ENCODE assay signal across 12 cellular contexts in genomic region chr14:103526914-103527248, GRCh38. TPM values are rescaled to one million over a fixed set of nuclear protein-coding genes. Genes with fewer than 3 reads are reported as not detected.
DNase-seq lines count a peak whose midpoint lies in the region; ATAC-seq, FAIRE-seq and TF ChIP-seq lines count a peak whose summit lies in the region.
"Had no signal": no experiment of that assay in that cellular context is flagged by ENCODE, and none has a peak within 500 bp of the region (broad histone marks: within the 10 kb centered on the region; RNA-seq: fewer than 3 reads in every experiment).

No MANE protein-coding gene starts in this region.

- H3K4me1 ChIP-seq in K562 (replicated peaks in 1 of 2; ENCODE audit: control insufficient read depth in 2 of 2, insufficient read depth in 2 of 2, low read length in 2 of 2) (peaks cover 21 to 86% of the 10 kb centered on the region in 2 experiments; a peak in 4 of 5 replicates), mesendoderm (ENCODE audit: control insufficient read depth, low read depth, low read length) (peaks cover 5% of the 10 kb centered on the region)

- peak overlapping the region in 1 of 2 experiments; percentile 93; a peak in 1 of 4 replicates for H3K9ac ChIP-seq in K562 (ENCODE audit: insufficient read depth in 1 of 2, low read depth in 2 of 2, low read length in 2 of 2)
- H3K9ac ChIP-seq in mesendoderm (ENCODE audit: low read length) = no peak overlapping the region
- H3K9ac ChIP-seq: parathyroid adenoma had no signal

- DNase-seq in stimulated activated naive CD8-positive, alpha-beta T cell treated with anti-CD3 and anti-CD28 coated beads, Interleukin-15, Interleukin-2, amounts not matched to agents 100 U/mL and 50 U/mL, for 24 hours = no peak
- DNase-seq in K562 (ENCODE audit: extremely low read depth in 1 of 4, low spot score in 3 of 4) (no peak), neural crest cell (ENCODE audit: low read depth, low spot score) (no peak), D341Med (ENCODE audit: low spot score) (no peak), SIG-M5 (lab: John Stamatoyannopoulos, UW) (no peak), mesendoderm (no peak)
- DNase-seq: activated T-cell treated with anti-CD3 and anti-CD28 coated beads, Interleukin-2, amount 50 U/mL, for 1 hour; NCI-H2081 treated with DMSO at 0.1 percent for 48 hours; stimulated activated CD4-positive, alpha-beta T cell treated with anti-CD3 and anti-CD28 coated beads, Interleukin-4, amount 100 ng/mL, for 1 hour had no signal

- no peak for ATAC-seq in stimulated activated naive CD8-positive, alpha-beta T cell treated with anti-CD3 and anti-CD28 coated beads, Interleukin-15, Interleukin-2, amounts not matched to agents 100 U/mL and 50 U/mL, for 24 hours
- ATAC-seq in K562 = no peak
- no peak for ATAC-seq in HG03565 (IDR thresholded peaks at IDR 0.05; ENCODE audit: unreplicated experiment)

- peaks cover 9% of the 10 kb centered on the region for H3K36me3 Mint-ChIP-seq in stimulated activated naive CD8-positive, alpha-beta T cell treated with anti-CD3 and anti-CD28 coated beads, Interleukin-15, Interleukin-2, amounts not matched to agents 100 ng/mL and 50 ng/mL, for 24 hours (ENCODE audit: low read depth)
- H3K36me3 Mint-ChIP-seq in neural crest cell (ENCODE audit: low read depth) = no peaks in the 10 kb centered on the region

- H3K27me3 Mint-ChIP-seq in stimulated activated naive CD8-positive, alpha-beta T cell treated with anti-CD3 and anti-CD28 coated beads, Interleukin-15, Interleukin-2, amounts not matched to agents 100 ng/mL and 50 ng/mL, for 24 hours = peaks cover 7% of the 10 kb centered on the region
- H3K27me3 Mint-ChIP-seq in neural crest cell (ENCODE audit: low read depth) = peaks cover 13% of the 10 kb centered on the region

- WGBS in K562 (ENCODE audit: insufficient coverage, low coverage, missing lambda C conversion rate) = 80% methylated on average over 1 of the region's 1 CpG
- WGBS in mesendoderm (ENCODE audit: extremely low coverage, insufficient coverage, low lambda C conversion rate) = no CpG with 5 or more reads among the region's 1 CpG

- no peak for FAIRE-seq in K562 (lab: Jason Lieb, UNC)

- H4K20me1 ChIP-seq in K562 (replicated peaks; ENCODE audit: control insufficient read depth, insufficient read depth, low read length) = no peaks in the 10 kb centered on the region; the same call in 1 of the 2 replicates

- H3K4me2 ChIP-seq in K562 (ENCODE audit: insufficient read depth, low read length) = no peak overlapping the region
- H3K4me2 ChIP-seq in mesendoderm (ENCODE audit: low read length) = no peak overlapping the region

- H3K79me1 ChIP-seq in mesendoderm (ENCODE audit: low read length) = peaks cover 17% of the 10 kb centered on the region

- no peak overlapping the region for H2BK5ac ChIP-seq in mesendoderm (ENCODE audit: low read length)

- H3K4ac ChIP-seq in mesendoderm (ENCODE audit: low read depth, low read length) = no peak overlapping the region

- H3K18ac ChIP-seq in mesendoderm (ENCODE audit: low read length) = no peak overlapping the region

- POLR2A ChIA-PET in K562 (lab: Yijun Ruan, JAX) = interaction anchor here (0.7 to 0.9 kb wide), 2 partner anchors 10 to 428 kb away, joined by 3 to 4 read pairs; no protein-coding TSS in a partner anchor

- BruUV-seq in K562 (replicated peaks; lab: Mats Ljungman, UMichigan) = no TSS peak

- H3K4me3 ChIP-seq in K562 = no peak overlapping the region
- H3K4me3 ChIP-seq in mesendoderm (ENCODE audit: low read length) = no peak overlapping the region

- no peak overlapping the region for H2AFZ ChIP-seq in K562 (ENCODE audit: low read depth, low read length)
- H2AFZ ChIP-seq: parathyroid adenoma had no signal

- H3K27me3 ChIP-seq in K562 (ENCODE audit: control insufficient read depth in 2 of 2, insufficient read depth in 2 of 2, low read length in 2 of 2) = no peaks in the 10 kb centered on the region
- peaks cover 5% of the 10 kb centered on the region for H3K27me3 ChIP-seq in mesendoderm (ENCODE audit: insufficient read depth, low read length, poor library complexity)

- H3K9me3 Mint-ChIP-seq in stimulated activated naive CD8-positive, alpha-beta T cell treated with anti-CD3 and anti-CD28 coated beads, Interleukin-15, Interleukin-2, amounts not matched to agents 100 ng/mL and 50 ng/mL, for 24 hours = no peaks in the 10 kb centered on the region
- H3K9me3 Mint-ChIP-seq in neural crest cell = no peaks in the 10 kb centered on the region

- H3K4me1 Mint-ChIP-seq in stimulated activated naive CD8-positive, alpha-beta T cell treated with anti-CD3 and anti-CD28 coated beads, Interleukin-15, Interleukin-2, amounts not matched to agents 100 ng/mL and 50 ng/mL, for 24 hours (ENCODE audit: low read depth) = peaks cover 45% of the 10 kb centered on the region
- H3K4me1 Mint-ChIP-seq in neural crest cell = peaks cover 37% of the 10 kb centered on the region

- TF ChIP-seq RAD21 in K562 (CRISPR knock-in tag; conservative IDR thresholded peaks at IDR 0.05 in 1 of 2, IDR thresholded peaks at IDR 0.05 in 1 of 2) = no peak

- peak overlapping the region; percentile 87 for H3K27ac Mint-ChIP-seq in stimulated activated naive CD8-positive, alpha-beta T cell treated with anti-CD3 and anti-CD28 coated beads, Interleukin-15, Interleukin-2, amounts not matched to agents 100 ng/mL and 50 ng/mL, for 24 hours
- H3K27ac Mint-ChIP-seq in neural crest cell (ENCODE audit: unreplicated experiment) = peak overlapping the region; percentile 12

- H3K56ac ChIP-seq in mesendoderm (ENCODE audit: low read length) = no peak overlapping the region

- H2BK120ac ChIP-seq in mesendoderm (ENCODE audit: low read depth, low read length) = no peak overlapping the region

- H4K5ac ChIP-seq in mesendoderm (ENCODE audit: low read length) = no peak overlapping the region

- H2AK5ac ChIP-seq in mesendoderm (ENCODE audit: low read length) = no peak overlapping the region

- peaks cover 38% of the 10 kb centered on the region for H3K79me2 ChIP-seq in K562 (ENCODE audit: control insufficient read depth, insufficient read depth, low read length)
- peaks cover 12% of the 10 kb centered on the region for H3K79me2 ChIP-seq in mesendoderm (ENCODE audit: control insufficient read depth, insufficient read depth, low read length)

- no peak overlapping the region for H3K23ac ChIP-seq in mesendoderm (ENCODE audit: low read length)

- in situ Hi-C loops in K562 (cut with MboI) = no loop called here

- H3K9me1 ChIP-seq in K562 (ENCODE audit: control insufficient read depth, insufficient read depth, low read length) = peaks cover 6% of the 10 kb centered on the region

- intact Hi-C loops in K562 (cut with micrococcal nuclease) = loop anchor here (10.0 kb wide), 1 partner anchor 132 kb away; no protein-coding TSS in a partner anchor

- no peak for TF ChIP-seq EP300 in K562 (IDR thresholded peaks at IDR 0.05; ENCODE audit: low read length)

- H3K4me3 Mint-ChIP-seq in stimulated activated naive CD8-positive, alpha-beta T cell treated with anti-CD3 and anti-CD28 coated beads, Interleukin-15, Interleukin-2, amounts not matched to agents 100 ng/mL and 50 ng/mL, for 24 hours = peak overlapping the region; percentile 79
- peak overlapping the region; percentile 93 for H3K4me3 Mint-ChIP-seq in neural crest cell

- TF ChIP-seq CTCF in K562 (IDR thresholded peaks at IDR 0.05 in 2 of 3, conservative IDR thresholded peaks at IDR 0.05 in 1 of 3; ENCODE audit: insufficient read depth in 2 of 3, low read depth in 1 of 3, low read length in 3 of 3) (no peak), neural crest cell (conservative IDR thresholded peaks at IDR 0.05) (no peak)

- H3K27ac ChIP-seq in K562 (ENCODE audit: extremely low read depth, low read depth, low read length) (no peak overlapping the region), mesendoderm (ENCODE audit: low read depth, low read length) (no peak overlapping the region)

- CTCF ChIA-PET in K562 (lab: Yijun Ruan, JAX; ENCODE audit: low intra/inter-chr PET ratio) = no interaction called here

- H4K8ac ChIP-seq in mesendoderm (ENCODE audit: low read depth, low read length) = no peak overlapping the region

- H3K9me3 ChIP-seq in K562 (replicated peaks; ENCODE audit: control insufficient read depth, insufficient read depth, low read depth, low read length) = no peaks in the 10 kb centered on the region

- H3K36me3 ChIP-seq in K562 (ENCODE audit: control insufficient read depth, insufficient read depth, low read length) (peaks cover 17% of the 10 kb centered on the region; the same call in 2 of the 3 replicates), mesendoderm (ENCODE audit: control insufficient read depth, insufficient read depth, low read length) (no peaks in the 10 kb centered on the region)

- TF ChIP-seq POLR2A in K562 (conservative IDR thresholded peaks at IDR 0.05) = no peak

- no peak overlapping the region for H2BK15ac ChIP-seq in mesendoderm (replicated peaks; ENCODE audit: low read depth)

RNA-seq across cellular contexts. Expression of gene TRMT61A, which starts 2.1 kb away (rescaled TPM):
- total RNA-seq in K562 (2011; cell fraction: chromatin; rRNA removed; ENCODE audit: low replicate concordance) = 5.1 and 21.8 TPM in 2 replicates
- total RNA-seq in K562 (2011; cell fraction: nucleolus; rRNA removed) = 24.5 and 24.8 TPM in 2 replicates
- total RNA-seq in K562 (2011; cell fraction: nucleoplasm; rRNA removed) = 9.7 and 11.4 TPM in 2 replicates
- 24.8 and 29.5 TPM in 2 replicates for total RNA-seq in K562 (2014; rRNA removed)
- total RNA-seq in K562 (2014; rRNA removed; fragmentation: Illumina TruSeq; extraction: Trizol) = 1.5 and 2.9 TPM in 2 replicates
- 12.3 and 12.4 TPM in 2 replicates for total RNA-seq in K562 (2015; rRNA removed; fragmentation: Illumina TruSeq; extraction: Trizol)
- 20.4 and 21.0 TPM in 2 replicates for total RNA-seq in K562 (2021)
- polyA plus RNA-seq in K562 (2011; rRNA removed) = 5.1 and 6.6 TPM in 2 replicates
- 7.6 and 28.9 TPM in 2 replicates for polyA plus RNA-seq in K562 (2011; cell fraction: cytosol; rRNA removed)
- 15.5 and 27.8 TPM in 2 replicates for polyA plus RNA-seq in K562 (2011; cell fraction: nucleus; rRNA removed)
- polyA plus RNA-seq in K562 (2012) = 7.5 and 13.1 TPM in 2 replicates
- polyA plus RNA-seq in K562 (2014; fragmentation: Illumina TruSeq; extraction: Trizol) = 3.2 and 10.1 TPM in 2 replicates
- polyA plus RNA-seq in K562 (2014; fragmentation: Nextera tagmentation; extraction: Ambion mirVana) = under 1 TPM; 0.10 to 0.50 TPM
- polyA plus RNA-seq in K562 (2014; rRNA removed) = 18.1 and 22.4 TPM in 2 replicates
- 1.4 and 2.6 TPM in 2 replicates for polyA minus RNA-seq in K562 (2011; rRNA and poly(A)+ RNA removed)
- 5.0 and 6.5 TPM in 2 replicates for polyA minus RNA-seq in K562 (2011; cell fraction: cytosol; rRNA and poly(A)+ RNA removed)
- 13.2 and 14.3 TPM in 2 replicates for polyA minus RNA-seq in K562 (2011; cell fraction: nucleus; rRNA and poly(A)+ RNA removed)
- 10.9 and 12.5 TPM in 2 replicates for total RNA-seq in neural crest cell
- polyA plus RNA-seq in mesendoderm (2013, experiment 1 of 2) = 9.6 TPM
- 9.5 TPM for polyA plus RNA-seq in mesendoderm (2013, experiment 2 of 2)

RNA-seq across cellular contexts. Expression of gene CKB, which starts 4.3 kb away (rescaled TPM):
- 63.0 and 253 TPM in 2 replicates for total RNA-seq in K562 (2011; cell fraction: chromatin; rRNA removed; ENCODE audit: low replicate concordance)
- 300 and 318 TPM in 2 replicates for total RNA-seq in K562 (2011; cell fraction: nucleolus; rRNA removed)
- 108 and 141 TPM in 2 replicates for total RNA-seq in K562 (2011; cell fraction: nucleoplasm; rRNA removed)
- total RNA-seq in K562 (2014; rRNA removed) (692 and 778 TPM in 2 replicates), K562 (2014; rRNA removed; fragmentation: Illumina TruSeq; extraction: Trizol) (90.5 and 91.6 TPM in 2 replicates), K562 (2015; rRNA removed; fragmentation: Illumina TruSeq; extraction: Trizol) (177 and 191 TPM in 2 replicates), K562 (2021) (558 and 570 TPM in 2 replicates), neural crest cell (961 and 996 TPM in 2 replicates)
- polyA plus RNA-seq in K562 (2011; rRNA removed) (132 and 348 TPM in 2 replicates), K562 (2014; fragmentation: Illumina TruSeq; extraction: Trizol) (115 and 390 TPM in 2 replicates), K562 (2014; fragmentation: Nextera tagmentation; extraction: Ambion mirVana) (10 to 100 TPM; 23.9 to 44.5 TPM), K562 (2014; rRNA removed) (564 and 637 TPM in 2 replicates)
- polyA plus RNA-seq in K562 (2011; cell fraction: cytosol; rRNA removed) = 261 and 599 TPM in 2 replicates
- polyA plus RNA-seq in K562 (2011; cell fraction: nucleus; rRNA removed) = 742 and 1,022 TPM in 2 replicates
- polyA plus RNA-seq in K562 (2012) = 375 and 553 TPM in 2 replicates
- polyA minus RNA-seq in K562 (2011; rRNA and poly(A)+ RNA removed) = 34.8 and 43.6 TPM in 2 replicates
- 164 and 287 TPM in 2 replicates for polyA minus RNA-seq in K562 (2011; cell fraction: cytosol; rRNA and poly(A)+ RNA removed)
- 93.2 and 131 TPM in 2 replicates for polyA minus RNA-seq in K562 (2011; cell fraction: nucleus; rRNA and poly(A)+ RNA removed)
- 162 TPM for polyA plus RNA-seq in mesendoderm (2013, experiment 1 of 2)
- polyA plus RNA-seq in mesendoderm (2013, experiment 2 of 2) = 164 TPM

RNA-seq across cellular contexts. Expression of gene BAG5, which starts 35.6 kb away (rescaled TPM):
- 7.5 and 18.1 TPM in 2 replicates for total RNA-seq in K562 (2011; cell fraction: chromatin; rRNA removed; ENCODE audit: low replicate concordance)
- 5.4 and 6.3 TPM in 2 replicates for total RNA-seq in K562 (2011; cell fraction: nucleolus; rRNA removed)
- total RNA-seq in K562 (2011; cell fraction: nucleoplasm; rRNA removed) = 9.8 and 13.9 TPM in 2 replicates
- 11.1 and 15.1 TPM in 2 replicates for total RNA-seq in K562 (2014; rRNA removed)
- total RNA-seq in K562 (2014; rRNA removed; fragmentation: Illumina TruSeq; extraction: Trizol) = 21.4 and 22.6 TPM in 2 replicates
- 18.0 and 19.5 TPM in 2 replicates for total RNA-seq in K562 (2015; rRNA removed; fragmentation: Illumina TruSeq; extraction: Trizol)
- 16.9 and 17.5 TPM in 2 replicates for total RNA-seq in K562 (2021)
- 7.6 and 7.9 TPM in 2 replicates for polyA plus RNA-seq in K562 (2011; rRNA removed)
- polyA plus RNA-seq in K562 (2011; cell fraction: cytosol; rRNA removed) = 3.5 and 6.5 TPM in 2 replicates
- 5.0 and 5.8 TPM in 2 replicates for polyA plus RNA-seq in K562 (2011; cell fraction: nucleus; rRNA removed)
- polyA plus RNA-seq in K562 (2012) = 8.6 and 12.2 TPM in 2 replicates
- 17.2 and 20.6 TPM in 2 replicates for polyA plus RNA-seq in K562 (2014; fragmentation: Illumina TruSeq; extraction: Trizol)
- 10 to 100 TPM in 1 of 2 experiments, 1 to 10 TPM in 1; 9.1 to 13.2 TPM for polyA plus RNA-seq in K562 (2014; fragmentation: Nextera tagmentation; extraction: Ambion mirVana)
- 9.9 and 11.2 TPM in 2 replicates for polyA plus RNA-seq in K562 (2014; rRNA removed)
- polyA minus RNA-seq in K562 (2011; rRNA and poly(A)+ RNA removed) = 12.3 and 14.5 TPM in 2 replicates
- 10.3 and 10.5 TPM in 2 replicates for polyA minus RNA-seq in K562 (2011; cell fraction: cytosol; rRNA and poly(A)+ RNA removed)
- polyA minus RNA-seq in K562 (2011; cell fraction: nucleus; rRNA and poly(A)+ RNA removed) = 4.0 and 7.8 TPM in 2 replicates
- 32.1 and 33.5 TPM in 2 replicates for total RNA-seq in neural crest cell
- polyA plus RNA-seq in mesendoderm (2013, experiment 1 of 2) = 22.9 TPM
- 21.8 TPM for polyA plus RNA-seq in mesendoderm (2013, experiment 2 of 2)

RNA-seq across cellular contexts. Expression of gene COA8, which starts 35.9 kb away (rescaled TPM):
- 34.1 and 36.6 TPM in 2 replicates for total RNA-seq in K562 (2011; cell fraction: chromatin; rRNA removed; ENCODE audit: low replicate concordance)
- 16.8 and 18.7 TPM in 2 replicates for total RNA-seq in K562 (2011; cell fraction: nucleolus; rRNA removed)
- 27.0 and 28.2 TPM in 2 replicates for total RNA-seq in K562 (2011; cell fraction: nucleoplasm; rRNA removed)
- total RNA-seq in K562 (2014; rRNA removed) = 25.2 and 25.6 TPM in 2 replicates
- total RNA-seq in K562 (2014; rRNA removed; fragmentation: Illumina TruSeq; extraction: Trizol) = 25.7 and 27.3 TPM in 2 replicates
- total RNA-seq in K562 (2015; rRNA removed; fragmentation: Illumina TruSeq; extraction: Trizol) = 27.0 and 28.5 TPM in 2 replicates
- total RNA-seq in K562 (2021) = 34.6 and 35.5 TPM in 2 replicates
- polyA plus RNA-seq in K562 (2011; rRNA removed) = 13.0 and 19.1 TPM in 2 replicates
- polyA plus RNA-seq in K562 (2011; cell fraction: cytosol; rRNA removed) = 5.5 and 7.4 TPM in 2 replicates
- polyA plus RNA-seq in K562 (2011; cell fraction: nucleus; rRNA removed) = 6.3 and 6.5 TPM in 2 replicates
- 35.5 TPM in 2 replicates for polyA plus RNA-seq in K562 (2012)
- polyA plus RNA-seq in K562 (2014; fragmentation: Illumina TruSeq; extraction: Trizol) = 24.8 and 27.3 TPM in 2 replicates
- 10 to 100 TPM in 1 of 2 experiments, 1 to 10 TPM in 1; 5.0 to 11.8 TPM for polyA plus RNA-seq in K562 (2014; fragmentation: Nextera tagmentation; extraction: Ambion mirVana)
- 33.5 and 35.3 TPM in 2 replicates for polyA plus RNA-seq in K562 (2014; rRNA removed)
- polyA minus RNA-seq in K562 (2011; rRNA and poly(A)+ RNA removed) = 4.3 and 7.4 TPM in 2 replicates
- 5.2 and 7.9 TPM in 2 replicates for polyA minus RNA-seq in K562 (2011; cell fraction: cytosol; rRNA and poly(A)+ RNA removed)
- 5.8 and 9.2 TPM in 2 replicates for polyA minus RNA-seq in K562 (2011; cell fraction: nucleus; rRNA and poly(A)+ RNA removed)
- total RNA-seq in neural crest cell = 33.7 and 37.2 TPM in 2 replicates
- 27.1 TPM for polyA plus RNA-seq in mesendoderm (2013, experiment 1 of 2)
- 28.2 TPM for polyA plus RNA-seq in mesendoderm (2013, experiment 2 of 2)
